In the genomic region with DNA sequence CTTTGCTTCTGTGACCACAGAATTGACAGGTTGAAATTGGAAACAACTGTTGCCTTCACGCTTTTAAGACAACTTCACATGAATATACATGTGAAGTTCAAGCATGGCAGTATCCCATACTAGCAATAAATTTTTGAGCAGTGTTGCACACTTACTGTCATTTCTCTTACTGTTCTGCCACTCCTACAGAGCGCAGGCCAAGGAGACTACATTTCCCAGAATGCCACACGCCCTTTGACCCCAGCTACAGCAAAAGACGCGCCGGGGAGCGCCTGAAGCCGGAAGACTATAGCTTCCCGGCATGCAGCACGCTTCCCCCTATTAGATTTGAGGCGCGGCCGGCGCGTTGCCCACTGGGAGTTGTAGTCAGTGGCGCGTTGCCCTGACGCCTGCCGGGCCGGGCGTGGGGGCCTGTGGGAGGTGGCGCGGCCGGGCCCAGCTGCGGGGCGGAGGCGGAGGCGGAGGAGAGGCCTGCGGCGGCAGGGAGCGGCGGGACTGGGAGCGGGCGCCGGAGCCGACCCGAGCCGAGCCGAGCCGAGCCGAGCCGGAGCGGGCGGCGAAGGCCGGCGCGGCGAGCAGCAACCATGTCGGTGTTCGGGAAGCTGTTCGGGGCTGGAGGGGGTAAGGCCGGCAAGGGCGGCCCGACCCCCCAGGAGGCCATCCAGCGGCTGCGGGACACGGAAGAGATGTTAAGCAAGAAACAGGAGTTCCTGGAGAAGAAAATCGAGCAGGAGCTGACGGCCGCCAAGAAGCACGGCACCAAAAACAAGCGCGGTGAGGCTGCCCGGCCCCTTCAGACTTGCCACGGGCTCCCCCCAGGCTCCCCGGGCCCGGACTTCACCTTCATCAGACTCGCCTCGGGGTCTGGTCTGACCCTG, we compare ENCODE assay signal across 8 cellular contexts. TPM values are rescaled to one million over a fixed set of nuclear protein-coding genes. Genes with fewer than 3 reads are reported as not detected.
DNase-seq lines count a peak whose midpoint lies in the region; ATAC-seq, FAIRE-seq and TF ChIP-seq lines count a peak whose summit lies in the region.

A gene with protein sequence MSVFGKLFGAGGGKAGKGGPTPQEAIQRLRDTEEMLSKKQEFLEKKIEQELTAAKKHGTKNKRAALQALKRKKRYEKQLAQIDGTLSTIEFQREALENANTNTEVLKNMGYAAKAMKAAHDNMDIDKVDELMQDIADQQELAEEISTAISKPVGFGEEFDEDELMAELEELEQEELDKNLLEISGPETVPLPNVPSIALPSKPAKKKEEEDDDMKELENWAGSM (plus strand): TSS at position 464 of the 878 bp plus-strand sequence. CDS start 121 bp downstream, at position 585.

- ATAC-seq in HG02678 (IDR thresholded peaks at IDR 0.05; ENCODE audit: unreplicated experiment), result peak; percentile 94
- ATAC-seq in Right ventricle myocardium inferior, result peak; percentile 99
- ATAC-seq in pancreas, result peak; percentile 93 to 96 (median 94)

- H3K9me3 ChIP-seq in pancreas, result no peaks in the 10 kb centered on the region
- no peaks in the 10 kb centered on the region for H3K9me3 ChIP-seq in tibial artery

- H3K27ac ChIP-seq in pancreas (peak within 1 kb of the TSS; percentile 90 to 97 (median 93)), tibial artery (peak within 1 kb of the TSS; percentile 93 to 95)

- peak within 1 kb of the TSS; percentile 79 to 94 (median 89) for H3K4me3 ChIP-seq in pancreas
- H3K4me3 ChIP-seq in tibial artery, result peak within 1 kb of the TSS; percentile 85 to 97

- WGBS in pancreas, 2 donors, result 0 to 1% methylated on average over 68 to 70 of the region's 70 CpGs

- peak; percentile 41 for TF ChIP-seq POLR2A in GM10847 (IDR thresholded peaks at IDR 0.05; ENCODE audit: extremely low read depth, insufficient read length)

- TF ChIP-seq CTCF in pancreas (IDR thresholded peaks at IDR 0.05), result no peak
- no peak for TF ChIP-seq CTCF in tibial artery (IDR thresholded peaks at IDR 0.05)

- peak; percentile 60 for FAIRE-seq in pancreas (lab: Jason Lieb, UNC)

- H3K4me1 ChIP-seq in pancreas (peaks cover 13 to 25% (median 23%) of the 10 kb centered on the region in 3 donors), tibial artery (peaks cover 0 to 34% (median 22%) of the 10 kb centered on the region in 4 donors)

- H3K36me3 ChIP-seq in pancreas (no peaks in the 10 kb centered on the region), tibial artery (no peaks in the 10 kb centered on the region)

- intact Hi-C loops in Right ventricle myocardium inferior (cut with DNase I) (loop anchor here (5.0 kb wide), 2 partner anchors 79 to 181 kb away; partner anchors contain the start of genes RALY and ZNF341), pancreas (cut with DNase I) (loop anchor here in 1 of 3 donors (10.0 kb wide), 1 partner anchor 64 kb away; no protein-coding TSS in a partner anchor), tibial artery (cut with DNase I; ENCODE audit: low total_unique reads) (loop anchor here (10.0 kb wide), 1 partner anchor 184 kb away; the partner anchor contains the start of gene RALY)

- H3K27me3 ChIP-seq in pancreas (no peaks in the 10 kb centered on the region), tibial artery (no peaks in the 10 kb centered on the region)

- DNase-seq in NCI-H128 (lab: John Stamatoyannopoulos, UW; ENCODE audit: unreplicated experiment), result peak; percentile 96
- DNase-seq in SW 1271 (lab: John Stamatoyannopoulos, UW), result peak; percentile 100
- DNase-seq in activated naive CD8-positive, alpha-beta T cell treated with anti-CD3 and anti-CD28 coated beads, Interleukin-2, amount 50 U/mL, for 16 hours (ENCODE audit: low read depth, low spot score), result peak; percentile 96
- peak; percentile 100 for DNase-seq in Right ventricle myocardium inferior (ENCODE audit: missing footprints)
- peak; percentile 99 to 100 (median 99) for DNase-seq in pancreas
- DNase-seq in tibial artery, result peak; percentile 100

RNA-seq across cellular contexts. Expression of the gene that starts here (rescaled TPM):
- total RNA-seq in Right ventricle myocardium inferior (108 TPM), pancreas (10 to 100 TPM; 28.4 to 57.0 (median 37.2) TPM)
- polyA plus RNA-seq in pancreas, result 10 to 100 TPM; 44.1 to 66.3 TPM

Comparison
In these comparisons a context has a peak if more than half of its experiments do, and no peak if none do; other contexts are left out.
1. Peak in every context shown above with its lines: DNase-seq, ATAC-seq, H3K4me3 ChIP-seq and H3K27ac ChIP-seq.